In the genomic region with DNA sequence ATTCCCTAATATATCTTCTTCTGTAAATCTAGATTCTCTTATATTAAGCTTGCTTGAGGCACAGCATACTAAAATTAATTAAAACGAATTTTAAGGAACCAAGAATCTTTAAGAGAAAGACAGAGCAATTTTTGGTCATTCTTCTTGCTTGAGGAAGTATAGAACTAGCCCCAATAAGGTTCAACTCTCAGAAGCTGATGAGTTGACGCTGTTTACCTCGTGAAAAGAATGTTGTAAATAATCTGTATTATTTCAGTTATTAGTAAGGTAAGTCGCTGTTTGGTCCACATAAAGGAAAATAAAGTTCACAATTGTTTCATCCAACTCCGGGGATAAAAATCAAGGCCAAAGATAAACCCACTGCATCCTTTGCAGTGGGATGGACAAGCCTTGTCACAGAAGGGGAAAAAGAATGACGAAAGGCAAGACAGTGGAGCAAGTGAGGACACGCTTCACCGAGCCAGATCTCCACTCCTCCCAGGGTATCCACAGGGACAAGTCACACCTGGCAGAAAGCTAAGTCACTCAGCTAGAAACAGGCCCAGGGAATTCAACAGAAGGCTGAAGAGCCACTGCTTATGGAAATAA, we compare ENCODE assay signal across 10 cellular contexts. TPM values are rescaled to one million over a fixed set of nuclear protein-coding genes. Genes with fewer than 3 reads are reported as not detected.
DNase-seq lines count a peak whose midpoint lies in the region; ATAC-seq and TF ChIP-seq lines count a peak whose summit lies in the region.
"Had no signal": no experiment of that assay in that cellular context is flagged by ENCODE, and none has a peak within 500 bp of the region (broad histone marks: within the 10 kb centered on the region; RNA-seq: fewer than 3 reads in every experiment).

No MANE protein-coding gene starts in this region.

- H3K4me2 ChIP-seq in KMS-11 = peak overlapping the region; percentile 98

- H3K27me3 ChIP-seq in CD4-positive, alpha-beta T cell (ENCODE audit: control insufficient read depth, insufficient read depth, low read length) = no peaks in the 10 kb centered on the region
- no peaks in the 10 kb centered on the region for H3K27me3 ChIP-seq in KMS-11 (ENCODE audit: insufficient read depth, low read depth)
- no peaks in the 10 kb centered on the region for H3K27me3 ChIP-seq in effector memory CD4-positive, alpha-beta T cell (replicated peaks; ENCODE audit: control insufficient read depth, insufficient read depth, low read length, poor library complexity, severe bottlenecking)
- no peaks in the 10 kb centered on the region for H3K27me3 ChIP-seq in WERI-Rb-1 (ENCODE audit: insufficient read depth, low read depth, severe bottlenecking)

- no peak overlapping the region for H2AFZ ChIP-seq in KMS-11 (ENCODE audit: low read depth)

- no peak for DNase-seq in CD4-positive, alpha-beta T cell
- no peak for DNase-seq in effector memory CD4-positive, alpha-beta T cell
- DNase-seq in G401 (ENCODE audit: low spot score) = no peak
- DNase-seq in type B pancreatic cell (ENCODE audit: extremely low spot score, unreplicated experiment) = no peak
- DNase-seq in WERI-Rb-1 = no peak
- DNase-seq: DMS153, NCI-H1092 had no signal

- no peaks in the 10 kb centered on the region for H3K9me3 Mint-ChIP-seq in CD4-positive, alpha-beta T cell
- H3K9me3 Mint-ChIP-seq in type B pancreatic cell = no peaks in the 10 kb centered on the region

- H3K36me3 ChIP-seq in KMS-11 (ENCODE audit: insufficient read depth) (no peaks in the 10 kb centered on the region), WERI-Rb-1 (no peaks in the 10 kb centered on the region)
- H3K36me3 ChIP-seq in effector memory CD4-positive, alpha-beta T cell (ENCODE audit: control insufficient read depth, insufficient read depth, low read length) = no peaks in the 10 kb centered on the region

- H3K27ac Mint-ChIP-seq in CD4-positive, alpha-beta T cell = peak overlapping the region; percentile 95
- H3K27ac Mint-ChIP-seq in type B pancreatic cell = no peak overlapping the region

- H3K79me2 ChIP-seq in KMS-11 (ENCODE audit: insufficient read depth, low read depth) = peaks cover 70% of the 10 kb centered on the region

- peak overlapping the region; percentile 87 for H3K4me3 Mint-ChIP-seq in CD4-positive, alpha-beta T cell
- H3K4me3 Mint-ChIP-seq in type B pancreatic cell = no peak overlapping the region

- no peak for TF ChIP-seq CTCF in CD4-positive, alpha-beta T cell (IDR thresholded peaks at IDR 0.05)
- TF ChIP-seq CTCF in KMS-11 (conservative IDR thresholded peaks at IDR 0.05; ENCODE audit: low read depth, low read length) (no peak), type B pancreatic cell (conservative IDR thresholded peaks at IDR 0.05) (no peak), WERI-Rb-1 (IDR thresholded peaks at IDR 0.05; ENCODE audit: low read depth, low read length) (no peak)

- H3K27me3 Mint-ChIP-seq in CD4-positive, alpha-beta T cell = no peaks in the 10 kb centered on the region
- no peaks in the 10 kb centered on the region for H3K27me3 Mint-ChIP-seq in type B pancreatic cell

- CTCF ChIA-PET in CD4-positive, alpha-beta T cell (lab: Charles Lee) = interaction anchor here (2.0 kb wide), 1 partner anchor 68 kb away, joined by 5 read pairs; no protein-coding TSS in a partner anchor

- H3K4me3 ChIP-seq in KMS-11 (IDR thresholded peaks at IDR 0.05; ENCODE audit: insufficient read depth, low read depth, low read length) = no peak overlapping the region
- peak overlapping the region; percentile 47 for H3K4me3 ChIP-seq in effector memory CD4-positive, alpha-beta T cell (ENCODE audit: insufficient read depth, low read depth, low read length, poor library complexity, severe bottlenecking)
- H3K4me3 ChIP-seq in WERI-Rb-1 (ENCODE audit: low read depth, low read length) = no peak overlapping the region

- peak overlapping the region; percentile 79 for H3K9ac ChIP-seq in KMS-11

- ATAC-seq in CD4-positive, alpha-beta T cell (ENCODE audit: poor library complexity) = no peak
- ATAC-seq in GM19035 (IDR thresholded peaks at IDR 0.05; ENCODE audit: unreplicated experiment) (peak; percentile 2), GM19463 (IDR thresholded peaks at IDR 0.05; ENCODE audit: unreplicated experiment) (no peak)

- in situ Hi-C loops in G401 (cut with HindIII; ENCODE audit: low sequenced_read_pairs) = no loop called here

- H3K9me3 ChIP-seq in CD4-positive, alpha-beta T cell (ENCODE audit: control insufficient read depth, low read length) = no peaks in the 10 kb centered on the region
- H3K9me3 ChIP-seq in effector memory CD4-positive, alpha-beta T cell (ENCODE audit: control insufficient read depth, low read length) = no peaks in the 10 kb centered on the region
- H3K9me3 ChIP-seq in WERI-Rb-1 (ENCODE audit: severe bottlenecking) = no peaks in the 10 kb centered on the region

- no peaks in the 10 kb centered on the region for H4K20me1 ChIP-seq in KMS-11 (ENCODE audit: insufficient read depth)

- H3K36me3 Mint-ChIP-seq in CD4-positive, alpha-beta T cell (ENCODE audit: low read depth) = no peaks in the 10 kb centered on the region
- no peaks in the 10 kb centered on the region for H3K36me3 Mint-ChIP-seq in type B pancreatic cell

- H3K27ac ChIP-seq in CD4-positive, alpha-beta T cell (ENCODE audit: low read depth, low read length) = no peak overlapping the region
- H3K27ac ChIP-seq in KMS-11 (peak overlapping the region; percentile 90), WERI-Rb-1 (no peak overlapping the region)
- no peak overlapping the region for H3K27ac ChIP-seq in effector memory CD4-positive, alpha-beta T cell (ENCODE audit: insufficient read depth, low read length, poor library complexity, severe bottlenecking)

- H3K4me1 ChIP-seq in KMS-11 (ENCODE audit: low read depth, poor library complexity, severe bottlenecking) = peaks cover 76% of the 10 kb centered on the region
- peaks cover 9% of the 10 kb centered on the region for H3K4me1 ChIP-seq in effector memory CD4-positive, alpha-beta T cell (ENCODE audit: control insufficient read depth, insufficient read depth, low read length, poor library complexity, severe bottlenecking)

- intact Hi-C loops in CD4-positive, alpha-beta T cell (cut with DNase I, micrococcal nuclease) = no loop called here

- H3K4me1 Mint-ChIP-seq in CD4-positive, alpha-beta T cell (ENCODE audit: low read depth) = peaks cover 43% of the 10 kb centered on the region
- peaks cover 23% of the 10 kb centered on the region for H3K4me1 Mint-ChIP-seq in type B pancreatic cell (ENCODE audit: unreplicated experiment)

- POLR2A ChIA-PET in CD4-positive, alpha-beta T cell (lab: Charles Lee) = interaction anchor here (0.9 to 1.3 kb wide), 2 partner anchors 57 to 68 kb away, joined by 3 to 5 read pairs; no protein-coding TSS in a partner anchor

RNA-seq across cellular contexts. Expression of a gene that starts 0.8 kb away (rescaled TPM):
- total RNA-seq in CD4-positive, alpha-beta T cell = under 1 TPM; 0.52 to 0.78 TPM
- 7.0 and 28.4 TPM in 2 replicates for total RNA-seq in G401 (2014; rRNA removed; shearing (Covaris generic))
- total RNA-seq in type B pancreatic cell (ENCODE audit: low replicate concordance) = 0.24 and 0.26 TPM in 2 replicates
